In the genomic region with DNA sequence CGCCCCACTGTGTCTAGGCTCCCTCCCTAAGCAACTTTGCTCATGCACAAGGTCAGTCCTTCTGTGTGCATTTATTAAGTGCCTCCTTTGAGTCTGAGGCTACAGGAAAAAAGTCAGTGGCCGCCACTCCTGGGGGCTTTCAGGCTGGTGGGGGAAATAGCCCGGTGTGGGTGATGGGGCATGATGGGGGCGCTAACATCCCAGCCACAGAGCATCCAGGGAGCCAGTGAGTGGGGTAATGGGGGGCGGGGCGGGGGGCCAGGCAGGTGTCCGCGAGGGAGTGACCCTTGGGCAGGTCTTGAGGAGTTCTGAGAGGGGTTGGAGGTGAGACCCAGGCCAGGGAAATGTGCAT, we compare ENCODE assay signal across 10 cellular contexts. TPM values are rescaled to one million over a fixed set of nuclear protein-coding genes. Genes with fewer than 3 reads are reported as not detected.
DNase-seq lines count a peak whose midpoint lies in the region; ATAC-seq and TF ChIP-seq lines count a peak whose summit lies in the region.
"Had no signal": no experiment of that assay in that cellular context is flagged by ENCODE, and none has a peak within 500 bp of the region (broad histone marks: within the 10 kb centered on the region; RNA-seq: fewer than 3 reads in every experiment).

No MANE protein-coding gene starts in this region.

- H3K36me3 ChIP-seq in heart right ventricle: no peaks in the 10 kb centered on the region
- H3K36me3 ChIP-seq in mucosa of rectum (ENCODE audit: control insufficient read depth in 2 of 2, insufficient read depth in 2 of 2, low read length in 2 of 2): peaks cover 19 to 21% of the 10 kb centered on the region in 2 donors
- H3K36me3 ChIP-seq: thyroid gland had no signal

- intact Hi-C loops in heart right ventricle (cut with DNase I): loop anchor here in 2 of 10 donors (2.0 to 10.0 kb wide), 2 partner anchors 40 to 1106 kb away; no protein-coding TSS in a partner anchor
- intact Hi-C loops in left cardiac atrium (cut with DNase I): no loop called here

- peak overlapping the region in 6 of 10 donors; percentile 21 to 42 (median 34) for H3K4me3 ChIP-seq in heart right ventricle
- peak overlapping the region; percentile 42 to 60 for H3K4me3 ChIP-seq in mucosa of rectum (ENCODE audit: low read length in 2 of 2)
- H3K4me3 ChIP-seq: thyroid gland had no signal

- H3K27ac ChIP-seq in heart right ventricle: peak overlapping the region in 9 of 10 donors; percentile 10 to 83 (median 64)
- peak overlapping the region; percentile 95 to 99 for H3K27ac ChIP-seq in mucosa of rectum (ENCODE audit: low read depth in 2 of 2, low read length in 2 of 2)
- H3K27ac ChIP-seq: thyroid gland had no signal

- H3K9me3 ChIP-seq in heart right ventricle (no peaks in the 10 kb centered on the region), mucosa of rectum (ENCODE audit: control insufficient read depth in 2 of 2, low read length in 2 of 2) (no peaks in the 10 kb centered on the region)
- H3K9me3 ChIP-seq: thyroid gland had no signal

- peak overlapping the region; percentile 64 for H3K4me3 Mint-ChIP-seq in activated naive CD8-positive, alpha-beta T cell treated with anti-CD3 and anti-CD28 coated beads, Interleukin-2, amount 50 U/mL, for 24 hours
- peak overlapping the region; percentile 86 for H3K4me3 Mint-ChIP-seq in type B pancreatic cell

- peaks cover 29% of the 10 kb centered on the region for H3K4me1 Mint-ChIP-seq in activated naive CD8-positive, alpha-beta T cell treated with anti-CD3 and anti-CD28 coated beads, Interleukin-2, amount 50 U/mL, for 24 hours
- peaks cover 20% of the 10 kb centered on the region for H3K4me1 Mint-ChIP-seq in type B pancreatic cell (ENCODE audit: unreplicated experiment)

- peaks cover 9 to 48% (median 31%) of the 10 kb centered on the region in 9 donors for H3K4me1 ChIP-seq in heart right ventricle
- H3K4me1 ChIP-seq in mucosa of rectum (ENCODE audit: control insufficient read depth in 2 of 2, insufficient read depth in 2 of 2, low read length in 2 of 2): peaks cover 21 to 39% of the 10 kb centered on the region in 2 donors

- no peak overlapping the region for H3K27ac Mint-ChIP-seq in activated naive CD8-positive, alpha-beta T cell treated with anti-CD3 and anti-CD28 coated beads, Interleukin-2, amount 50 U/mL, for 24 hours
- H3K27ac Mint-ChIP-seq in type B pancreatic cell: peak overlapping the region; percentile 88

- ATAC-seq in heart right ventricle: no peak
- ATAC-seq in left cardiac atrium: no peak
- ATAC-seq in activated naive CD8-positive, alpha-beta T cell treated with anti-CD3 and anti-CD28 coated beads, Interleukin-2, amount 50 U/mL, for 24 hours: no peak
- ATAC-seq in HG02973 (IDR thresholded peaks at IDR 0.05; ENCODE audit: unreplicated experiment): no peak

- no peaks in the 10 kb centered on the region for H3K36me3 Mint-ChIP-seq in activated naive CD8-positive, alpha-beta T cell treated with anti-CD3 and anti-CD28 coated beads, Interleukin-2, amount 50 U/mL, for 24 hours (ENCODE audit: low read depth)
- no peaks in the 10 kb centered on the region for H3K36me3 Mint-ChIP-seq in type B pancreatic cell

- no peaks in the 10 kb centered on the region for H3K27me3 Mint-ChIP-seq in activated naive CD8-positive, alpha-beta T cell treated with anti-CD3 and anti-CD28 coated beads, Interleukin-2, amount 50 U/mL, for 24 hours
- no peaks in the 10 kb centered on the region for H3K27me3 Mint-ChIP-seq in type B pancreatic cell

- no peak for TF ChIP-seq CTCF in heart right ventricle (IDR thresholded peaks at IDR 0.05)
- no peak for TF ChIP-seq CTCF in type B pancreatic cell (conservative IDR thresholded peaks at IDR 0.05)

- no peaks in the 10 kb centered on the region for H3K9me3 Mint-ChIP-seq in activated naive CD8-positive, alpha-beta T cell treated with anti-CD3 and anti-CD28 coated beads, Interleukin-2, amount 50 U/mL, for 24 hours
- H3K9me3 Mint-ChIP-seq in type B pancreatic cell: no peaks in the 10 kb centered on the region

- H3K27me3 ChIP-seq in heart right ventricle (no peaks in the 10 kb centered on the region), mucosa of rectum (ENCODE audit: control insufficient read depth in 2 of 2, insufficient read depth in 2 of 2, low read length in 2 of 2) (no peaks in the 10 kb centered on the region)
- H3K27me3 ChIP-seq: thyroid gland had no signal

- DNase-seq in heart right ventricle (no peak), left cardiac atrium (no peak), type B pancreatic cell (ENCODE audit: extremely low spot score, unreplicated experiment) (no peak), epidermal melanocyte (ENCODE audit: insufficient read length, low spot score) (no peak)
- DNase-seq in activated naive CD8-positive, alpha-beta T cell treated with anti-CD3 and anti-CD28 coated beads, Interleukin-2, amount 50 U/mL, for 24 hours: no peak
- no peak for DNase-seq in stimulated activated CD4-positive, alpha-beta T cell treated with anti-CD3 and anti-CD28 coated beads, Interleukin-1b, Interleukin-23, amount 100 ng/mL, for 48 hours
- DNase-seq: SIG-M5 had no signal

- WGBS in heart right ventricle, 2 donors: 69 to 71% methylated on average over 8 of the region's 8 CpGs

- H3K9ac ChIP-seq in mucosa of rectum (ENCODE audit: low read depth in 1 of 2, low read length in 2 of 2): peak overlapping the region; percentile 36 to 98

RNA-seq across cellular contexts. Expression of a gene that starts 10.0 kb away (rescaled TPM):
- total RNA-seq in heart right ventricle (10 to 100 TPM; 30.7 to 73.1 (median 43.9) TPM), left cardiac atrium (10 to 100 TPM; 36.6 to 43.1 TPM), type B pancreatic cell (ENCODE audit: low replicate concordance) (86.6 and 121 TPM in 2 replicates)
- polyA plus RNA-seq in heart right ventricle: 10 to 100 TPM; 26.0 to 39.7 TPM

RNA-seq across cellular contexts. Expression of a gene that starts 28.6 kb away (rescaled TPM):
- total RNA-seq in heart right ventricle: 10 to 100 TPM; 12.4 to 17.7 (median 16.0) TPM
- 10 to 100 TPM; 14.8 to 18.6 TPM for polyA plus RNA-seq in heart right ventricle
- total RNA-seq in left cardiac atrium: 10 to 100 TPM; 12.3 to 14.6 TPM
- 26.8 and 30.8 TPM in 2 replicates for total RNA-seq in type B pancreatic cell (ENCODE audit: low replicate concordance)

RNA-seq across cellular contexts. Expression of a gene that starts 36.1 kb away (rescaled TPM):
- total RNA-seq in heart right ventricle (10 to 100 TPM; 13.4 to 29.8 (median 20.4) TPM), left cardiac atrium (10 to 100 TPM; 17.9 to 20.5 TPM), type B pancreatic cell (ENCODE audit: low replicate concordance) (14.8 and 19.4 TPM in 2 replicates)
- polyA plus RNA-seq in heart right ventricle: 10 to 100 TPM; 26.6 to 30.8 TPM

RNA-seq across cellular contexts. Expression of a gene that starts 43.9 kb away (rescaled TPM):
- 1 to 10 TPM in 1 of 10 donors, under 1 TPM in 9; 0.04 to 1.3 (median 0.27) TPM for total RNA-seq in heart right ventricle
- under 1 TPM; 0.17 to 0.37 TPM for polyA plus RNA-seq in heart right ventricle
- total RNA-seq in left cardiac atrium: under 1 TPM; 0.55 to 0.65 TPM
- 20.1 and 47.7 TPM in 2 replicates for total RNA-seq in type B pancreatic cell (ENCODE audit: low replicate concordance)

RNA-seq across cellular contexts. Expression of a gene that starts 47.3 kb away (rescaled TPM):
- not detected for total RNA-seq in heart right ventricle
- not detected for polyA plus RNA-seq in heart right ventricle
- not detected for total RNA-seq in left cardiac atrium
- 0.85 TPM in 1 of 2 replicates, not detected in the other for total RNA-seq in type B pancreatic cell (ENCODE audit: low replicate concordance)
